In genomic region chr19:13053761-13054604, GRCh38 we compare ENCODE assay signal across 8 cellular contexts. TPM values are rescaled to one million over a fixed set of nuclear protein-coding genes. Genes with fewer than 3 reads are reported as not detected.
A peak's percentile ranks its signal among the peaks of the same experiment; 100 is the strongest.
DNase-seq lines count a peak whose midpoint lies in the region; ATAC-seq lines count a peak whose summit lies in the region.

No MANE protein-coding gene starts in this region.

- no peaks in the 10 kb centered on the region for H3K36me3 Mint-ChIP-seq in activated naive CD4-positive, alpha-beta T cell treated with anti-CD3 and anti-CD28 coated beads, Interleukin-2, amount 50 U/mL, for 72 hours

- no peaks in the 10 kb centered on the region for H3K9me3 Mint-ChIP-seq in activated naive CD4-positive, alpha-beta T cell treated with anti-CD3 and anti-CD28 coated beads, Interleukin-2, amount 50 U/mL, for 72 hours

- no peak overlapping the region for H3K27ac Mint-ChIP-seq in activated naive CD4-positive, alpha-beta T cell treated with anti-CD3 and anti-CD28 coated beads, Interleukin-2, amount 50 U/mL, for 72 hours

- WGBS in adipose tissue, 3 donors, result 36 to 52% (median 40%) methylated on average over 16 of the region's 16 CpGs

- intact Hi-C loops in cardiac septum (cut with DNase I), result loop anchor here (1.0 to 10.0 kb wide), 3 partner anchors 15 to 791 kb away; no protein-coding TSS in a partner anchor

- peak overlapping the region; percentile 73 for H3K27ac ChIP-seq in adipose tissue (ENCODE audit: low read depth, low read length)

- DNase-seq in EL (peak; percentile 98), cardiac septum (ENCODE audit: low spot score) (peak; percentile 94), renal cortical epithelial cell (ENCODE audit: low read depth) (peak; percentile 88), activated T-cell treated with anti-CD3 and anti-CD28 coated beads for 4 hours (no peak), OCI-M1 (lab: John Stamatoyannopoulos, UW) (no peak)
- no peak for DNase-seq in activated naive CD4-positive, alpha-beta T cell treated with anti-CD3 and anti-CD28 coated beads, Interleukin-2, amount 50 U/mL, for 72 hours (ENCODE audit: low spot score in 2 of 2)

- no peak for ATAC-seq in HG03354 (IDR thresholded peaks at IDR 0.05; ENCODE audit: poor library complexity, severe bottlenecking, unreplicated experiment)
- ATAC-seq in activated naive CD4-positive, alpha-beta T cell treated with anti-CD3 and anti-CD28 coated beads, Interleukin-2, amount 50 U/mL, for 72 hours, result no peak

RNA-seq across cellular contexts. Expression of gene LYL1, which starts 48.7 kb away (rescaled TPM):
- 10 to 100 TPM in 1 of 3 donors, 1 to 10 TPM in 2; 1.9 to 10.3 (median 7.9) TPM for polyA plus RNA-seq in adipose tissue
- total RNA-seq in cardiac septum, result 9.4 TPM
- 0.20 and 1.7 TPM in 2 replicates for total RNA-seq in renal cortical epithelial cell
- total RNA-seq in activated naive CD4-positive, alpha-beta T cell treated with anti-CD3 and anti-CD28 coated beads, Interleukin-2, amount 50 U/mL, for 72 hours, result 1 to 10 TPM in 1 of 2 donors, under 1 TPM in 1; 0.71 to 3.2 TPM

RNA-seq across cellular contexts. Expression of gene NFIX, which starts 58.7 kb away (rescaled TPM):
- 10 to 100 TPM; 12.3 to 88.6 (median 77.6) TPM for polyA plus RNA-seq in adipose tissue
- total RNA-seq in cardiac septum (123 TPM), renal cortical epithelial cell (10.1 and 40.7 TPM in 2 replicates)
- 1 to 10 TPM; 1.8 to 5.4 TPM for total RNA-seq in activated naive CD4-positive, alpha-beta T cell treated with anti-CD3 and anti-CD28 coated beads, Interleukin-2, amount 50 U/mL, for 72 hours

Comparison
In these comparisons a context has a peak if more than half of its experiments do, and no peak if none do; other contexts are left out.
1. DNase-seq: peak in EL (single experiment), cardiac septum (single experiment) and renal cortical epithelial cell (single experiment); none in activated T-cell treated with anti-CD3 and anti-CD28 coated beads for 4 hours (single experiment), OCI-M1 (single experiment) and activated naive CD4-positive, alpha-beta T cell treated with anti-CD3 and anti-CD28 coated beads, Interleukin-2, amount 50 U/mL, for 72 hours (0 of 2).